ENCODE assay signal across 8 cellular contexts in the genomic region with DNA sequence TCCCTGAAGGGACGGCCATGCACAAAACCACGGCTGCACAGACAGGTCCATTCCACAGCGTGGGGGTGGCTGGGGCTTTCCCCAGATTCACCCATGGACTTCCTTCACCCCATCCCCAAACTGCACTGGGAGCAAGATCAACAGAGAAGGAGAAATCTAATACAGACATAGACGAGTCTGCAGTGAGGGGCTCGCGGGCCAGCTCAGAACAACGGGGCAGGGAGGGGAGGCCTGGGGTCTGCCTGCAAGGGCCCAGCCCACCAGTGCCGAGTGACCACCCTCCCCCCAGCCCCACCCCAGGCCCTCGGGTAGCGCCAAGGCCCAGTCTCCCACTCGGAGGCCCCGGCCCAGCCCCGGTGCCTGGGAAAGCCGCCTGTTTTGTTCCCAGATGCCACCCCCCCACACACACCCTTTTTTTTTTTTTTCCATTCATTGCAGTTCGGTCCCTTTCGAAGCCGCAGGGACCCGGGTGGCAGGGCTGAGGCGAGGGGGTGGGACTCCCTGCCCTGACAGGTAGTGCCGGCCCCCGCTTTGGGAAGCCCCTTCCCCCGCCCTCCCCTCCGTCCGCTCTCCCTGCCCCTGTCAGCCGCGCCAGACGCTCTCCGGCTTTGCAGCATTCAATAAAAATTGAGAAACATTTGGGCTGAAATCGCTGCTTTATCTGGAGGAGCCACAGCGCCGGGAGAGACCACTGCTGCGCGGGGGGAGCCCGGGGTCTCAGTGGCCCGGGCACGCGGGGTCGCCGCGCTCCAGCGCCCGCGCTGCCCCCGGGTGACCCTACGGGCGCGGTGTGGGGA. TPM values are rescaled to one million over a fixed set of nuclear protein-coding genes. Genes with fewer than 3 reads are reported as not detected.
DNase-seq lines count a peak whose midpoint lies in the region; ATAC-seq and TF ChIP-seq lines count a peak whose summit lies in the region.

No MANE protein-coding gene starts in this region.

- peak overlapping the region in 11 of 12 donors; percentile 24 to 58 (median 43) for H3K4me3 ChIP-seq in heart left ventricle
- H3K4me3 ChIP-seq in trophoblast cell (ENCODE audit: low read depth, low read length): no peak overlapping the region

- H3K4me2 ChIP-seq in trophoblast cell (ENCODE audit: low read length): peak overlapping the region; percentile 82

- H3K27me3 Mint-ChIP-seq in activated CD4-positive, alpha-beta memory T cell treated with anti-CD3 and anti-CD28 coated beads for 36 hours: peaks cover 67% of the 10 kb centered on the region
- H3K27me3 Mint-ChIP-seq in activated CD4-positive, alpha-beta memory T cell treated with anti-CD3 and anti-CD28 coated beads, Interleukin-2, amount 10 ng/mL, durations not matched to agents 7 days and 5 days: peaks cover 59% of the 10 kb centered on the region
- H3K27me3 Mint-ChIP-seq in activated naive CD4-positive, alpha-beta T cell treated with anti-CD3 and anti-CD28 coated beads, Interleukin-2, amount 50 U/mL, for 24 hours: peaks cover 41% of the 10 kb centered on the region

- H3K9me3 ChIP-seq in heart left ventricle: no peaks in the 10 kb centered on the region
- peaks cover 2% of the 10 kb centered on the region for H3K9me3 ChIP-seq in trophoblast cell (ENCODE audit: insufficient read depth, low read depth, low read length)

- H2BK5ac ChIP-seq in trophoblast cell (ENCODE audit: low read depth, low read length, poor library complexity): no peak overlapping the region

- peak in 3 of 4 donors; percentile 35 to 57 (median 43) for ATAC-seq in heart left ventricle
- no peak for ATAC-seq in GM18517 (IDR thresholded peaks at IDR 0.05; ENCODE audit: unreplicated experiment)

- DNase-seq in activated CD4-positive, alpha-beta memory T cell treated with anti-CD3 and anti-CD28 coated beads for 36 hours: peak; percentile 24
- DNase-seq in activated CD4-positive, alpha-beta memory T cell treated with anti-CD3 and anti-CD28 coated beads, Interleukin-2, amount 10 ng/mL, durations not matched to agents 7 days and 5 days: no peak
- DNase-seq in NCI-H2227 (lab: John Stamatoyannopoulos, UW; ENCODE audit: unreplicated experiment) (peak; percentile 84), heart left ventricle (peak; percentile 34 to 76 (median 57)), trophoblast cell (peak; percentile 22 to 84), GDM1 (lab: John Stamatoyannopoulos, UW) (no peak)

- no peak overlapping the region for H2BK12ac ChIP-seq in trophoblast cell (ENCODE audit: low read length)

- H3K4me3 Mint-ChIP-seq in activated CD4-positive, alpha-beta memory T cell treated with anti-CD3 and anti-CD28 coated beads for 36 hours: peak overlapping the region; percentile 44
- H3K4me3 Mint-ChIP-seq in activated CD4-positive, alpha-beta memory T cell treated with anti-CD3 and anti-CD28 coated beads, Interleukin-2, amount 10 ng/mL, durations not matched to agents 7 days and 5 days: no peak overlapping the region
- H3K4me3 Mint-ChIP-seq in activated naive CD4-positive, alpha-beta T cell treated with anti-CD3 and anti-CD28 coated beads, Interleukin-2, amount 50 U/mL, for 24 hours: peak overlapping the region; percentile 81

- H4K12ac ChIP-seq in trophoblast cell (ENCODE audit: low read depth, low read length): no peak overlapping the region

- H3K27me3 ChIP-seq in heart left ventricle (peaks cover 0 to 41% (median 13%) of the 10 kb centered on the region in 9 donors), trophoblast cell (ENCODE audit: insufficient read depth, low read length) (peaks cover 22% of the 10 kb centered on the region)

- POLR2A ChIA-PET in activated CD4-positive, alpha-beta memory T cell treated with anti-CD3 and anti-CD28 coated beads for 36 hours (lab: Charles Lee): no interaction called here
- POLR2A ChIA-PET in activated CD4-positive, alpha-beta memory T cell treated with anti-CD3 and anti-CD28 coated beads, Interleukin-2, amount 10 ng/mL, durations not matched to agents 7 days and 5 days (lab: Charles Lee): no interaction called here

- no peak overlapping the region for H3K4ac ChIP-seq in trophoblast cell (ENCODE audit: low read depth, low read length)

- no peak overlapping the region for H2AK5ac ChIP-seq in trophoblast cell (ENCODE audit: low read length)

- no peak overlapping the region for H2BK120ac ChIP-seq in trophoblast cell (ENCODE audit: insufficient read depth, low read length, poor library complexity)

- no peaks in the 10 kb centered on the region for H3K79me2 ChIP-seq in trophoblast cell (ENCODE audit: control insufficient read depth, insufficient read depth, low read length, poor library complexity)

- H4K91ac ChIP-seq in trophoblast cell (ENCODE audit: low read depth, low read length): no peak overlapping the region

- TF ChIP-seq CTCF in heart left ventricle (IDR thresholded peaks at IDR 0.05): no peak

- H3K9ac ChIP-seq in trophoblast cell (ENCODE audit: low read length): no peak overlapping the region

- H2AFZ ChIP-seq in trophoblast cell (ENCODE audit: insufficient read depth, low read length, poor library complexity): peak overlapping the region; percentile 21

- H3K4me1 ChIP-seq in heart left ventricle (peaks cover 0 to 32% (median 4%) of the 10 kb centered on the region in 12 donors), trophoblast cell (ENCODE audit: control insufficient read depth in 1 of 2, insufficient read depth in 2 of 2, low read length in 2 of 2) (peaks cover 0 to 2% of the 10 kb centered on the region in 2 experiments)

- H3K14ac ChIP-seq in trophoblast cell (ENCODE audit: low read length): no peak overlapping the region

- H3K36me3 ChIP-seq in heart left ventricle (no peaks in the 10 kb centered on the region), trophoblast cell (ENCODE audit: control insufficient read depth in 1 of 2, insufficient read depth in 2 of 2, low read length in 2 of 2) (no peaks in the 10 kb centered on the region)

- H3K23ac ChIP-seq in trophoblast cell (ENCODE audit: low read length): no peak overlapping the region

- no peaks in the 10 kb centered on the region for H3K9me3 Mint-ChIP-seq in activated CD4-positive, alpha-beta memory T cell treated with anti-CD3 and anti-CD28 coated beads for 36 hours
- no peaks in the 10 kb centered on the region for H3K9me3 Mint-ChIP-seq in activated CD4-positive, alpha-beta memory T cell treated with anti-CD3 and anti-CD28 coated beads, Interleukin-2, amount 10 ng/mL, durations not matched to agents 7 days and 5 days
- no peaks in the 10 kb centered on the region for H3K9me3 Mint-ChIP-seq in activated naive CD4-positive, alpha-beta T cell treated with anti-CD3 and anti-CD28 coated beads, Interleukin-2, amount 50 U/mL, for 24 hours

- H3K36me3 Mint-ChIP-seq in activated CD4-positive, alpha-beta memory T cell treated with anti-CD3 and anti-CD28 coated beads for 36 hours: no peaks in the 10 kb centered on the region
- peaks cover 2% of the 10 kb centered on the region for H3K36me3 Mint-ChIP-seq in activated CD4-positive, alpha-beta memory T cell treated with anti-CD3 and anti-CD28 coated beads, Interleukin-2, amount 10 ng/mL, durations not matched to agents 7 days and 5 days (ENCODE audit: low read depth)
- peaks cover 2% of the 10 kb centered on the region for H3K36me3 Mint-ChIP-seq in activated naive CD4-positive, alpha-beta T cell treated with anti-CD3 and anti-CD28 coated beads, Interleukin-2, amount 50 U/mL, for 24 hours

- H4K8ac ChIP-seq in trophoblast cell (ENCODE audit: low read depth, low read length): no peak overlapping the region

- TF ChIP-seq POLR2A in heart left ventricle (IDR thresholded peaks at IDR 0.05): no peak

- intact Hi-C loops in activated CD4-positive, alpha-beta memory T cell treated with anti-CD3 and anti-CD28 coated beads for 36 hours (cut with micrococcal nuclease): no loop called here
- intact Hi-C loops in heart left ventricle (cut with DNase I): loop anchor here in 4 of 10 donors (2.0 to 10.0 kb wide), 2 partner anchors 215 to 219 kb away; no protein-coding TSS in a partner anchor

- no peaks in the 10 kb centered on the region for H3K79me1 ChIP-seq in trophoblast cell (ENCODE audit: low read length)

- no peak overlapping the region for H3K27ac Mint-ChIP-seq in activated CD4-positive, alpha-beta memory T cell treated with anti-CD3 and anti-CD28 coated beads for 36 hours
- no peak overlapping the region for H3K27ac Mint-ChIP-seq in activated CD4-positive, alpha-beta memory T cell treated with anti-CD3 and anti-CD28 coated beads, Interleukin-2, amount 10 ng/mL, durations not matched to agents 7 days and 5 days
- H3K27ac Mint-ChIP-seq in activated naive CD4-positive, alpha-beta T cell treated with anti-CD3 and anti-CD28 coated beads, Interleukin-2, amount 50 U/mL, for 24 hours: peak overlapping the region; percentile 17

- 5 to 8% (median 6%) methylated on average over 24 to 47 of the region's 47 CpGs for WGBS in heart left ventricle, 4 donors
- no CpG with 5 or more reads among the region's 47 CpGs for WGBS in trophoblast cell (ENCODE audit: extremely low coverage, insufficient coverage, insufficient read length)

- CTCF ChIA-PET in activated CD4-positive, alpha-beta memory T cell treated with anti-CD3 and anti-CD28 coated beads for 36 hours (lab: Charles Lee): no interaction called here
- CTCF ChIA-PET in activated CD4-positive, alpha-beta memory T cell treated with anti-CD3 and anti-CD28 coated beads, Interleukin-2, amount 10 ng/mL, durations not matched to agents 7 days and 5 days (lab: Charles Lee): no interaction called here

- peaks cover 16% of the 10 kb centered on the region for H3K4me1 Mint-ChIP-seq in activated CD4-positive, alpha-beta memory T cell treated with anti-CD3 and anti-CD28 coated beads for 36 hours (ENCODE audit: low read depth)
- peaks cover 23% of the 10 kb centered on the region for H3K4me1 Mint-ChIP-seq in activated CD4-positive, alpha-beta memory T cell treated with anti-CD3 and anti-CD28 coated beads, Interleukin-2, amount 10 ng/mL, durations not matched to agents 7 days and 5 days
- peaks cover 7% of the 10 kb centered on the region for H3K4me1 Mint-ChIP-seq in activated naive CD4-positive, alpha-beta T cell treated with anti-CD3 and anti-CD28 coated beads, Interleukin-2, amount 50 U/mL, for 24 hours

- H3K27ac ChIP-seq in heart left ventricle (peak overlapping the region in 1 of 12 donors; percentile 42), trophoblast cell (ENCODE audit: low read depth, low read length) (no peak overlapping the region)

- no peak overlapping the region for H3K18ac ChIP-seq in trophoblast cell (ENCODE audit: low read length)

RNA-seq across cellular contexts. Expression of a gene that starts 0.6 kb away (rescaled TPM):
- total RNA-seq in activated CD4-positive, alpha-beta memory T cell treated with anti-CD3 and anti-CD28 coated beads for 36 hours: under 1 TPM; 0.07 to 0.17 TPM
- total RNA-seq in activated CD4-positive, alpha-beta memory T cell treated with anti-CD3 and anti-CD28 coated beads, Interleukin-2, amount 10 ng/mL, durations not matched to agents 7 days and 5 days: not detected
- total RNA-seq in heart left ventricle: 1 to 10 TPM in 3 of 9 donors, under 1 TPM in 6; 0.13 to 6.3 (median 0.70) TPM
- 1 to 10 TPM in 1 of 2 donors, under 1 TPM in 1; 0.11 to 2.0 TPM for polyA plus RNA-seq in heart left ventricle
- polyA plus RNA-seq in trophoblast cell (2013): 0.74 and 0.85 TPM in 2 replicates

RNA-seq across cellular contexts. Expression of a gene that starts 57.1 kb away (rescaled TPM):
- not detected for total RNA-seq in activated CD4-positive, alpha-beta memory T cell treated with anti-CD3 and anti-CD28 coated beads for 36 hours
- not detected for total RNA-seq in activated CD4-positive, alpha-beta memory T cell treated with anti-CD3 and anti-CD28 coated beads, Interleukin-2, amount 10 ng/mL, durations not matched to agents 7 days and 5 days
- 100 to 1,000 TPM in 3 of 9 donors, 10 to 100 TPM in 6; 16.6 to 667 (median 81.4) TPM for total RNA-seq in heart left ventricle
- 10 to 100 TPM; 25.9 to 61.9 TPM for polyA plus RNA-seq in heart left ventricle
- polyA plus RNA-seq in trophoblast cell (2013): not detected in 2 replicates

Comparison
In these comparisons a context has a peak if more than half of its experiments do, and no peak if none do; other contexts are left out.
1. DNase-seq: peak in activated CD4-positive, alpha-beta memory T cell treated with anti-CD3 and anti-CD28 coated beads for 36 hours (single experiment), NCI-H2227 (single experiment), heart left ventricle (5 of 5) and trophoblast cell (2 of 2); none in activated CD4-positive, alpha-beta memory T cell treated with anti-CD3 and anti-CD28 coated beads, Interleukin-2, amount 10 ng/mL, durations not matched to agents 7 days and 5 days (single experiment) and GDM1 (single experiment).
2. RNA of a gene that starts 57.1 kb away (total RNA-seq): 16.6 to 667 TPM in heart left ventricle; not detected in activated CD4-positive, alpha-beta memory T cell treated with anti-CD3 and anti-CD28 coated beads for 36 hours and not detected in activated CD4-positive, alpha-beta memory T cell treated with anti-CD3 and anti-CD28 coated beads, Interleukin-2, amount 10 ng/mL, durations not matched to agents 7 days and 5 days; every median in the first group is over 10 times any median in the second.